ENCODE assay signal across 1 cellular context in genomic region chr11:134272381-134273316, GRCh38.
A peak's percentile ranks its signal among the peaks of the same experiment; 100 is the strongest.
TF ChIP-seq lines count a peak whose summit lies in the region.

No MANE protein-coding gene starts in this region.

TF ChIP-seq in HepG2, 621 proteins besides CTCF, POLR2A, EP300 and RAD21 (continued from another document and continues in another):
- TF ChIP-seq ZNF138 (CRISPR knock-in tag; IDR thresholded peaks at IDR 0.05; ENCODE audit: low read depth) (no peak), ELF4 (CRISPR knock-in tag; IDR thresholded peaks at IDR 0.05; ENCODE audit: borderline replicate concordance) (no peak), NFRKB (IDR thresholded peaks at IDR 0.05) (no peak), HNRNPH1 (optimal IDR thresholded peaks at IDR 0.05; ENCODE audit: low read depth, low read length) (no peak), ZNF354B (CRISPR knock-in tag; IDR thresholded peaks at IDR 0.05) (no peak), NCOA2 (CRISPR knock-in tag; IDR thresholded peaks at IDR 0.05) (peak; percentile 36; the same call in 1 of the 2 replicates), ZNF33B (CRISPR knock-in tag; IDR thresholded peaks at IDR 0.05) (no peak), BRCA1 (CRISPR knock-in tag; IDR thresholded peaks at IDR 0.05) (no peak), ZBTB7B (CRISPR knock-in tag; IDR thresholded peaks at IDR 0.05) (no peak), STAG1 (CRISPR knock-in tag; IDR thresholded peaks at IDR 0.05) (no peak), MTF1 (CRISPR knock-in tag; IDR thresholded peaks at IDR 0.05) (no peak), ZBTB46 (CRISPR knock-in tag; IDR thresholded peaks at IDR 0.05; ENCODE audit: borderline replicate concordance) (no peak), EED (CRISPR knock-in tag; IDR thresholded peaks at IDR 0.05) (no peak), ZFP36L1 (CRISPR knock-in tag; IDR thresholded peaks at IDR 0.05) (no peak), SIN3B (IDR thresholded peaks at IDR 0.05; ENCODE audit: low read length) (no peak), ATAD3A (CRISPR knock-in tag; IDR thresholded peaks at IDR 0.05) (no peak), ZNF136 (CRISPR knock-in tag; IDR thresholded peaks at IDR 0.05; ENCODE audit: low read depth) (no peak), ZNF263 (CRISPR knock-in tag; IDR thresholded peaks at IDR 0.05) (no peak), ZNF264 (CRISPR knock-in tag; IDR thresholded peaks at IDR 0.05) (0 out of 2 replicates have a peak, but pooled peaks have one; percentile 24), DNMT1 (CRISPR knock-in tag; IDR thresholded peaks at IDR 0.05) (no peak), ZNF383 (CRISPR knock-in tag; IDR thresholded peaks at IDR 0.05; ENCODE audit: borderline replicate concordance) (no peak), ZNF652 (CRISPR knock-in tag; IDR thresholded peaks at IDR 0.05; ENCODE audit: borderline replicate concordance, low read depth) (no peak), ZNF30 (CRISPR knock-in tag; IDR thresholded peaks at IDR 0.05) (no peak), ZC3H13 (CRISPR knock-in tag; IDR thresholded peaks at IDR 0.05) (no peak), NFKBIZ (CRISPR knock-in tag; IDR thresholded peaks at IDR 0.05) (no peak), SKIL (CRISPR knock-in tag; IDR thresholded peaks at IDR 0.05; ENCODE audit: borderline replicate concordance) (no peak), HMGXB4 (CRISPR knock-in tag; IDR thresholded peaks at IDR 0.05; ENCODE audit: borderline replicate concordance in 1 of 2, low read depth in 1 of 2) (no peak), ATF7 (IDR thresholded peaks at IDR 0.05) (peak; percentile 83), ATF7 (CRISPR knock-in tag; IDR thresholded peaks at IDR 0.05) (peak; percentile 86; the same call in 1 of the 2 replicates), SNAI1 (CRISPR knock-in tag; IDR thresholded peaks at IDR 0.05; ENCODE audit: borderline replicate concordance) (no peak), FOXA3 (CRISPR knock-in tag; IDR thresholded peaks at IDR 0.05) (peak; percentile 79), ZNF687 (CRISPR knock-in tag; IDR thresholded peaks at IDR 0.05) (no peak; the same call in 1 of the 2 replicates), ZNF639 (CRISPR knock-in tag; conservative IDR thresholded peaks at IDR 0.05) (no peak), HCFC1 (IDR thresholded peaks at IDR 0.05; ENCODE audit: low read depth, low read length) (no peak), SMYD3 (CRISPR knock-in tag; IDR thresholded peaks at IDR 0.05) (no peak), MAFK (conservative IDR thresholded peaks at IDR 0.05 in 1 of 2, IDR thresholded peaks at IDR 0.05 in 1 of 2; ENCODE audit: low read length in 2 of 2) (no peak), RFX5 (IDR thresholded peaks at IDR 0.05; ENCODE audit: low read depth, low read length) (no peak), HNRNPLL (IDR thresholded peaks at IDR 0.05; ENCODE audit: low read depth, low read length, poor library complexity, severe bottlenecking) (no peak), ZNF460 (CRISPR knock-in tag; IDR thresholded peaks at IDR 0.05; ENCODE audit: borderline replicate concordance) (no peak), MYC (CRISPR knock-in tag; IDR thresholded peaks at IDR 0.05; ENCODE audit: borderline replicate concordance) (peak; percentile 72), ARID2 (CRISPR knock-in tag; IDR thresholded peaks at IDR 0.05; ENCODE audit: borderline replicate concordance) (no peak), ZNF670 (CRISPR knock-in tag; IDR thresholded peaks at IDR 0.05; ENCODE audit: borderline replicate concordance) (peak; percentile 37; the same call in 1 of the 2 replicates), KLF16 (CRISPR knock-in tag; IDR thresholded peaks at IDR 0.05) (peak in 1 of 2 experiments; percentile 60; a peak in 1 of 4 replicates), ZNF644 (CRISPR knock-in tag; IDR thresholded peaks at IDR 0.05; ENCODE audit: low read depth) (0 out of 2 replicates have a peak, but pooled peaks have one; percentile 34), GLMP (CRISPR knock-in tag; IDR thresholded peaks at IDR 0.05; ENCODE audit: borderline replicate concordance) (no peak), ATF6 (CRISPR knock-in tag; conservative IDR thresholded peaks at IDR 0.05) (no peak), TRAFD1 (CRISPR knock-in tag; IDR thresholded peaks at IDR 0.05; ENCODE audit: borderline replicate concordance) (no peak), POLR2G (IDR thresholded peaks at IDR 0.05; ENCODE audit: low read depth, low read length) (no peak), TAF1 (CRISPR knock-in tag; IDR thresholded peaks at IDR 0.05) (no peak), ZXDC (CRISPR knock-in tag; IDR thresholded peaks at IDR 0.05) (no peak)
